1 cellular context compared by ENCODE assay signal in genomic region chr2:70992945-70993688, GRCh38.
TF ChIP-seq lines count a peak whose summit lies in the region.

No MANE protein-coding gene starts in this region.

TF ChIP-seq in HepG2, 621 proteins besides CTCF, POLR2A, EP300 and RAD21:
- no peak for TF ChIP-seq ZNF776 (CRISPR knock-in tag; IDR thresholded peaks at IDR 0.05)
- TF ChIP-seq ZNF225 (CRISPR knock-in tag; IDR thresholded peaks at IDR 0.05), result 0 out of 2 replicates have a peak, but pooled peaks have one; percentile 30
- no peak for TF ChIP-seq ZFX (CRISPR knock-in tag; IDR thresholded peaks at IDR 0.05; ENCODE audit: low read depth)
